In the genomic region with DNA sequence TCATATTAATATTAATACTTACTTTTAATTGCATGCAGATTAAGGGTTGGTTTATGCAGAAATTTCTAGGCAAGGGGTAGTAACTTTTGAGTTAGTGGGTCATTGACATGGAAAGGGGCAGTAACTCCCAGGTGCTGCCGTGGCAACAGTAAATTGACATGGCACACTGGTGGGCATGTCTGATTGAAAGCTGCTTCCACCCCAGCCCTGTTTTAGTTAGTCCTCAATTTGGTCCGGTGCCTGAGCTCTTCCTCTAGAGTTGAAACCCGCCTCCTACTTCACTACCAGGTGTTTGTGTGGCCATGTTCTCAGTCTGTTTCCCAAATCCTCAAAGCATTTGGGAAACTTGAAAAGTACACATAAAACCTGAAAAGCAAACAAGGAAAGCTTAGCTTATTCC, we compare ENCODE assay signal across 8 cellular contexts.
"Had no signal": no experiment of that assay in that cellular context is flagged by ENCODE, and none has a peak within 500 bp of the region (broad histone marks: within the 10 kb centered on the region; RNA-seq: fewer than 3 reads in every experiment).

No MANE protein-coding gene starts in this region.

- ATAC-seq: GM12878 had no signal

- DNase-seq: GDM1, GF-D8 had no signal

- FAIRE-seq: G401.6, GM12878, GM12891, GM12892, GM18507, GM19239 had no signal

- H3K4me3 ChIP-seq: GM12878 had no signal
